ENCODE assay signal across 1 cellular context in the genomic region with DNA sequence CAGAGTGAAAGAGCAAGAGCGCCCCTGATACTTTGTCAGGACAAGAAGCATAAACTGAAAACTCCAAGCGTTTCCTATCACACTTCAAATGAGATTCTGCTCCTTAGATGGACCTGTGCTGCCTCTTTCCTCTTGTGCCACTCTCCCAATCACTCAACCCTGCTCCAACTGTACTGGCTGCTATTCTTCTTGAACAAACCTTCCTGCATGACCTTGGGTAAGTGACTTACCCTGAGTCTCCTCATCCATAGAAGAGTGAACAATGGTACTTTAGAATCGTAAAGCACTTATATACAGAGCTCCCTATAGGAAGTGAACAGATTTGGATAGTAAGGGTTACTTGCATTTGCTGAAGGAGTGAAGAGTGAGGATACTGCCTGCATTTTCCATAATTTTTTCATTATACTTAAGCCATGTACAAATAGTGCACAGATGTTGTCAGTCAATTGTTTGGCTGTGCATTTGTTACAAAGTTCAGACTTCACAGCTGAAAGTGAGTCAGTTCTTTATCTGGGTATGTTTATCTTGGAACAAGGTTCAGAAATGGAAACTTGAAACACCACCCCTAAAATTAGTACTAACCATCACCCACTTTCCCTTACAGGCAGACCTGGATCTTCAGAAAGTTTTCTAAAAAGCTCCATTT.
TF ChIP-seq lines count a peak whose summit lies in the region.

No MANE protein-coding gene starts in this region.

TF ChIP-seq in K562, 482 proteins besides CTCF, POLR2A, EP300 and RAD21 (continued from another document and continues in another):
- TF ChIP-seq POU5F1 (IDR thresholded peaks at IDR 0.05; ENCODE audit: borderline replicate concordance, low read depth, low read length, partially characterized antibody) (no peak), JUNB (CRISPR knock-in tag; conservative IDR thresholded peaks at IDR 0.05) (no peak), HDAC6 (IDR thresholded peaks at IDR 0.05; ENCODE audit: low read depth, low read length) (no peak), SAFB (IDR thresholded peaks at IDR 0.05; ENCODE audit: borderline replicate concordance, low read depth, low read length) (no peak), SREBF2 (CRISPR knock-in tag; IDR thresholded peaks at IDR 0.05) (no peak), CBX3 (IDR thresholded peaks at IDR 0.05; ENCODE audit: borderline replicate concordance in 1 of 2, low read length in 2 of 2) (no peak), PHF21A (IDR thresholded peaks at IDR 0.05; ENCODE audit: borderline replicate concordance, low read depth) (no peak), PPARD (CRISPR knock-in tag; IDR thresholded peaks at IDR 0.05) (no peak), RBBP5 (IDR thresholded peaks at IDR 0.05; ENCODE audit: borderline replicate concordance, insufficient read depth, low read length, poor library complexity, severe bottlenecking) (no peak), NFXL1 (CRISPR knock-in tag; IDR thresholded peaks at IDR 0.05) (no peak), BMI1 (IDR thresholded peaks at IDR 0.05; ENCODE audit: low read length) (no peak), ZNF165 (CRISPR knock-in tag; IDR thresholded peaks at IDR 0.05; ENCODE audit: borderline replicate concordance) (no peak), THRAP3 (IDR thresholded peaks at IDR 0.05; ENCODE audit: borderline replicate concordance) (peak; percentile 57; the same call in 1 of the 2 replicates), ZKSCAN3 (CRISPR knock-in tag; IDR thresholded peaks at IDR 0.05) (no peak), ELF2 (CRISPR knock-in tag; IDR thresholded peaks at IDR 0.05) (no peak), FOXJ2 (tag; IDR thresholded peaks at IDR 0.05) (no peak), SP2 (IDR thresholded peaks at IDR 0.05; ENCODE audit: extremely low read depth, low read depth, low read length, poor library complexity, severe bottlenecking) (no peak), MTF1 (CRISPR knock-in tag; IDR thresholded peaks at IDR 0.05; ENCODE audit: borderline replicate concordance) (no peak), CBFA2T2 (conservative IDR thresholded peaks at IDR 0.05) (peak; percentile 27; the same call in 1 of the 2 replicates), TEAD2 (tag; IDR thresholded peaks at IDR 0.05) (no peak), PHF8 (IDR thresholded peaks at IDR 0.05; ENCODE audit: borderline replicate concordance, low read length) (no peak), C11orf30 (IDR thresholded peaks at IDR 0.05; ENCODE audit: low read depth) (no peak), HIVEP1 (CRISPR knock-in tag; IDR thresholded peaks at IDR 0.05) (no peak), ELF4 (CRISPR knock-in tag; IDR thresholded peaks at IDR 0.05) (no peak), SMAD1 (IDR thresholded peaks at IDR 0.05; ENCODE audit: low read depth, low read length, partially characterized antibody) (no peak), MTA2 (IDR thresholded peaks at IDR 0.05; ENCODE audit: low read depth) (no peak), POLR2AphosphoS5 (IDR thresholded peaks at IDR 0.05; ENCODE audit: control insufficient read depth, insufficient read depth, low read depth, low read length) (no peak), GATA2 (CRISPR knock-in tag; IDR thresholded peaks at IDR 0.05) (no peak), DNMT1 (IDR thresholded peaks at IDR 0.05) (no peak), RREB1 (CRISPR knock-in tag; IDR thresholded peaks at IDR 0.05) (no peak), ZNF668 (CRISPR knock-in tag; IDR thresholded peaks at IDR 0.05) (no peak), ZNF384 (IDR thresholded peaks at IDR 0.05; ENCODE audit: low read depth, low read length) (no peak), ZNF3 (CRISPR knock-in tag; IDR thresholded peaks at IDR 0.05) (peak; percentile 58; the same call in 1 of the 2 replicates), HDGF (IDR thresholded peaks at IDR 0.05) (peak; percentile 47; the same call in 1 of the 2 replicates), L3MBTL2 (IDR thresholded peaks at IDR 0.05) (no peak), ETV6 (IDR thresholded peaks at IDR 0.05; ENCODE audit: borderline replicate concordance in 1 of 2, low read depth in 2 of 2, low read length in 1 of 2) (no peak), ETV6 (CRISPR knock-in tag; IDR thresholded peaks at IDR 0.05; ENCODE audit: borderline replicate concordance) (no peak), KLF13 (tag; IDR thresholded peaks at IDR 0.05; ENCODE audit: borderline replicate concordance, low read depth) (no peak), MECOM (CRISPR knock-in tag; IDR thresholded peaks at IDR 0.05) (no peak), DACH1 (IDR thresholded peaks at IDR 0.05; ENCODE audit: partially characterized antibody) (no peak), SRSF9 (IDR thresholded peaks at IDR 0.05; ENCODE audit: borderline replicate concordance, low read depth, low read length) (no peak), MNT (conservative IDR thresholded peaks at IDR 0.05) (no peak), CBX8 (IDR thresholded peaks at IDR 0.05; ENCODE audit: borderline replicate concordance, extremely low read depth, low read depth, low read length, poor library complexity, severe bottlenecking) (no peak), SMARCB1 (IDR thresholded peaks at IDR 0.05; ENCODE audit: insufficient read length, low read depth) (no peak)
- TF ChIP-seq, protein P1, sequence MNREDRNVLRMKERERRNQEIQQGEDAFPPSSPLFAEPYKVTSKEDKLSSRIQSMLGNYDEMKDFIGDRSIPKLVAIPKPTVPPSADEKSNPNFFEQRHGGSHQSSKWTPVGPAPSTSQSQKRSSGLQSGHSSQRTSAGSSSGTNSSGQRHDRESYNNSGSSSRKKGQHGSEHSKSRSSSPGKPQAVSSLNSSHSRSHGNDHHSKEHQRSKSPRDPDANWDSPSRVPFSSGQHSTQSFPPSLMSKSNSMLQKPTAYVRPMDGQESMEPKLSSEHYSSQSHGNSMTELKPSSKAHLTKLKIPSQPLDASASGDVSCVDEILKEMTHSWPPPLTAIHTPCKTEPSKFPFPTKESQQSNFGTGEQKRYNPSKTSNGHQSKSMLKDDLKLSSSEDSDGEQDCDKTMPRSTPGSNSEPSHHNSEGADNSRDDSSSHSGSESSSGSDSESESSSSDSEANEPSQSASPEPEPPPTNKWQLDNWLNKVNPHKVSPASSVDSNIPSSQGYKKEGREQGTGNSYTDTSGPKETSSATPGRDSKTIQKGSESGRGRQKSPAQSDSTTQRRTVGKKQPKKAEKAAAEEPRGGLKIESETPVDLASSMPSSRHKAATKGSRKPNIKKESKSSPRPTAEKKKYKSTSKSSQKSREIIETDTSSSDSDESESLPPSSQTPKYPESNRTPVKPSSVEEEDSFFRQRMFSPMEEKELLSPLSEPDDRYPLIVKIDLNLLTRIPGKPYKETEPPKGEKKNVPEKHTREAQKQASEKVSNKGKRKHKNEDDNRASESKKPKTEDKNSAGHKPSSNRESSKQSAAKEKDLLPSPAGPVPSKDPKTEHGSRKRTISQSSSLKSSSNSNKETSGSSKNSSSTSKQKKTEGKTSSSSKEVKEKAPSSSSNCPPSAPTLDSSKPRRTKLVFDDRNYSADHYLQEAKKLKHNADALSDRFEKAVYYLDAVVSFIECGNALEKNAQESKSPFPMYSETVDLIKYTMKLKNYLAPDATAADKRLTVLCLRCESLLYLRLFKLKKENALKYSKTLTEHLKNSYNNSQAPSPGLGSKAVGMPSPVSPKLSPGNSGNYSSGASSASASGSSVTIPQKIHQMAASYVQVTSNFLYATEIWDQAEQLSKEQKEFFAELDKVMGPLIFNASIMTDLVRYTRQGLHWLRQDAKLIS (CRISPR knock-in tag; IDR thresholded peaks at IDR 0.05): no peak
- TF ChIP-seq, protein P2, sequence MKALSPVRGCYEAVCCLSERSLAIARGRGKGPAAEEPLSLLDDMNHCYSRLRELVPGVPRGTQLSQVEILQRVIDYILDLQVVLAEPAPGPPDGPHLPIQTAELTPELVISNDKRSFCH (CRISPR knock-in tag; IDR thresholded peaks at IDR 0.05): no peak
- TF ChIP-seq, protein P2 (tag; IDR thresholded peaks at IDR 0.05): no peak
- TF ChIP-seq, protein P3, sequence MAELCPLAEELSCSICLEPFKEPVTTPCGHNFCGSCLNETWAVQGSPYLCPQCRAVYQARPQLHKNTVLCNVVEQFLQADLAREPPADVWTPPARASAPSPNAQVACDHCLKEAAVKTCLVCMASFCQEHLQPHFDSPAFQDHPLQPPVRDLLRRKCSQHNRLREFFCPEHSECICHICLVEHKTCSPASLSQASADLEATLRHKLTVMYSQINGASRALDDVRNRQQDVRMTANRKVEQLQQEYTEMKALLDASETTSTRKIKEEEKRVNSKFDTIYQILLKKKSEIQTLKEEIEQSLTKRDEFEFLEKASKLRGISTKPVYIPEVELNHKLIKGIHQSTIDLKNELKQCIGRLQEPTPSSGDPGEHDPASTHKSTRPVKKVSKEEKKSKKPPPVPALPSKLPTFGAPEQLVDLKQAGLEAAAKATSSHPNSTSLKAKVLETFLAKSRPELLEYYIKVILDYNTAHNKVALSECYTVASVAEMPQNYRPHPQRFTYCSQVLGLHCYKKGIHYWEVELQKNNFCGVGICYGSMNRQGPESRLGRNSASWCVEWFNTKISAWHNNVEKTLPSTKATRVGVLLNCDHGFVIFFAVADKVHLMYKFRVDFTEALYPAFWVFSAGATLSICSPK (IDR thresholded peaks at IDR 0.05; ENCODE audit: borderline replicate concordance): no peak
- TF ChIP-seq, protein P4, sequence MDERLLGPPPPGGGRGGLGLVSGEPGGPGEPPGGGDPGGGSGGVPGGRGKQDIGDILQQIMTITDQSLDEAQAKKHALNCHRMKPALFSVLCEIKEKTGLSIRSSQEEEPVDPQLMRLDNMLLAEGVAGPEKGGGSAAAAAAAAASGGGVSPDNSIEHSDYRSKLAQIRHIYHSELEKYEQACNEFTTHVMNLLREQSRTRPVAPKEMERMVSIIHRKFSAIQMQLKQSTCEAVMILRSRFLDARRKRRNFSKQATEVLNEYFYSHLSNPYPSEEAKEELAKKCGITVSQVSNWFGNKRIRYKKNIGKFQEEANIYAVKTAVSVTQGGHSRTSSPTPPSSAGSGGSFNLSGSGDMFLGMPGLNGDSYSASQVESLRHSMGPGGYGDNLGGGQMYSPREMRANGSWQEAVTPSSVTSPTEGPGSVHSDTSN (CRISPR knock-in tag; IDR thresholded peaks at IDR 0.05; ENCODE audit: low read depth): no peak
- TF ChIP-seq, protein P4 (tag; conservative IDR thresholded peaks at IDR 0.05; ENCODE audit: low read depth): no peak
- TF ChIP-seq, protein P5, sequence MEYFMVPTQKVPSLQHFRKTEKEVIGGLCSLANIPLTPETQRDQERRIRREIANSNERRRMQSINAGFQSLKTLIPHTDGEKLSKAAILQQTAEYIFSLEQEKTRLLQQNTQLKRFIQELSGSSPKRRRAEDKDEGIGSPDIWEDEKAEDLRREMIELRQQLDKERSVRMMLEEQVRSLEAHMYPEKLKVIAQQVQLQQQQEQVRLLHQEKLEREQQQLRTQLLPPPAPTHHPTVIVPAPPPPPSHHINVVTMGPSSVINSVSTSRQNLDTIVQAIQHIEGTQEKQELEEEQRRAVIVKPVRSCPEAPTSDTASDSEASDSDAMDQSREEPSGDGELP (CRISPR knock-in tag; IDR thresholded peaks at IDR 0.05; ENCODE audit: borderline replicate concordance): no peak; the same call in 1 of the 2 replicates
